Comparison of ENCODE assay signal across 15 cellular contexts in genomic region chr4:156686120-156686519, GRCh38.
DNase-seq lines count a peak whose midpoint lies in the region; ATAC-seq and TF ChIP-seq lines count a peak whose summit lies in the region.
"Had no signal": no experiment of that assay in that cellular context is flagged by ENCODE, and none has a peak within 500 bp of the region (broad histone marks: within the 10 kb centered on the region; RNA-seq: fewer than 3 reads in every experiment).

No MANE protein-coding gene starts in this region.

- 47% methylated on average over 3 of the region's 3 CpGs for WGBS in smooth muscle cell (ENCODE audit: low lambda C conversion rate)

- peak overlapping the region; percentile 17 for H2AFZ ChIP-seq in smooth muscle cell (ENCODE audit: low read depth)

- H3K9me3 ChIP-seq in SJCRH30 (replicated peaks), result no peaks in the 10 kb centered on the region
- H3K9me3 ChIP-seq in smooth muscle cell (replicated peaks; ENCODE audit: low read depth), result no peaks in the 10 kb centered on the region
- H3K9me3 ChIP-seq: esophagus muscularis mucosa, upper lobe of left lung had no signal

- DNase-seq in DMS79 treated with DMSO at 0.1 percent for 48 hours (lab: John Stamatoyannopoulos, UW), result peak; percentile 1
- DNase-seq in DMS79 (lab: John Stamatoyannopoulos, UW), result no peak
- peak; percentile 40 to 76 for DNase-seq in SJCRH30
- peak; percentile 97 for DNase-seq in fibroblast of the conjunctiva (ENCODE audit: low read depth)
- no peak for DNase-seq in smooth muscle cell (lab: John Stamatoyannopoulos, UW; ENCODE audit: unreplicated experiment)
- DNase-seq in dermis blood vessel endothelial cell, result no peak
- DNase-seq in NCI-H526 treated with DMSO at 0.1 percent for 48 hours (lab: John Stamatoyannopoulos, UW), result no peak
- DNase-seq: activated CD4-positive, alpha-beta memory T cell treated with anti-CD3 and anti-CD28 coated beads, Interleukin-2, amount 10 ng/mL, durations not matched to agents 7 days and 5 days; NCI-H748 treated with DMSO at 0.1 percent for 48 hours; T-cell; upper lobe of left lung had no signal

- H3F3A ChIP-seq in smooth muscle cell (ENCODE audit: low read depth), result no peaks in the 10 kb centered on the region

- H3K27me3 ChIP-seq in SJCRH30 (no peaks in the 10 kb centered on the region), smooth muscle cell (ENCODE audit: low read depth) (no peaks in the 10 kb centered on the region)
- H3K27me3 ChIP-seq: esophagus muscularis mucosa, upper lobe of left lung had no signal

- ATAC-seq in GM19035 (IDR thresholded peaks at IDR 0.05; ENCODE audit: unreplicated experiment), result no peak
- ATAC-seq: K562, T-cell had no signal

- H3K36me3 ChIP-seq in SJCRH30, result no peaks in the 10 kb centered on the region
- no peaks in the 10 kb centered on the region for H3K36me3 ChIP-seq in smooth muscle cell (ENCODE audit: low read depth)
- H3K36me3 ChIP-seq: esophagus muscularis mucosa, upper lobe of left lung had no signal

- peak overlapping the region; percentile 62 for H3K4me2 ChIP-seq in smooth muscle cell

- no peaks in the 10 kb centered on the region for H3K79me2 ChIP-seq in smooth muscle cell (ENCODE audit: low read depth)

- H3K9ac ChIP-seq in smooth muscle cell (ENCODE audit: low read depth), result no peak overlapping the region

- H4K20me1 ChIP-seq in smooth muscle cell (ENCODE audit: low read depth), result no peaks in the 10 kb centered on the region

- H3K27ac ChIP-seq in SJCRH30 (peak overlapping the region; percentile 71), smooth muscle cell (ENCODE audit: low read depth) (peak overlapping the region; percentile 65)
- H3K27ac ChIP-seq: 22Rv1, esophagus muscularis mucosa, upper lobe of left lung had no signal

- peaks cover 6% of the 10 kb centered on the region for H3K4me1 ChIP-seq in SJCRH30
- no peaks in the 10 kb centered on the region for H3K4me1 ChIP-seq in smooth muscle cell (ENCODE audit: low read depth)
- H3K4me1 ChIP-seq: esophagus muscularis mucosa, upper lobe of left lung had no signal

- no peak overlapping the region for H3K4me3 ChIP-seq in SJCRH30
- H3K4me3 ChIP-seq in smooth muscle cell, result peak overlapping the region; percentile 9
- H3K4me3 ChIP-seq: esophagus muscularis mucosa, K562, upper lobe of left lung had no signal

- no peak for TF ChIP-seq CTCF in smooth muscle cell (IDR thresholded peaks at IDR 0.05; ENCODE audit: borderline replicate concordance, insufficient read depth, poor library complexity, severe bottlenecking)

Comparison
In these comparisons a context has a peak if more than half of its experiments do, and no peak if none do; other contexts are left out.
1. DNase-seq: peak in DMS79 treated with DMSO at 0.1 percent for 48 hours (single experiment), SJCRH30 (2 of 2) and fibroblast of the conjunctiva (single experiment); none in DMS79 (single experiment), smooth muscle cell (single experiment), dermis blood vessel endothelial cell (single experiment) and NCI-H526 treated with DMSO at 0.1 percent for 48 hours (single experiment).